Comparison of ENCODE assay signal across 8 cellular contexts in genomic region chr19:11964496-11964857, GRCh38. TPM values are rescaled to one million over a fixed set of nuclear protein-coding genes. Genes with fewer than 3 reads are reported as not detected.
DNase-seq lines count a peak whose midpoint lies in the region; ATAC-seq and TF ChIP-seq lines count a peak whose summit lies in the region.

No MANE protein-coding gene starts in this region.

- intact Hi-C loops in CD14-positive monocyte (cut with micrococcal nuclease) (loop anchor here (1.0 to 5.0 kb wide), 6 partner anchors 22 to 176 kb away; partner anchors contain the start of genes ZNF20 (in 2 of the 2), ZNF433 (in 1 of the 2), ZNF700 (in 1 of the 2) and ZNF844 (in 1 of the 2)), mammary epithelial cell (cut with micrococcal nuclease) (loop anchor here (1.0 to 2.0 kb wide), 3 partner anchors 24 to 177 kb away; partner anchors contain the start of gene ZNF700), lower lobe of right lung (cut with DNase I) (no loop called here), uterus (cut with DNase I; ENCODE audit: low total_unique reads) (loop anchor here (2.0 kb wide), 1 partner anchor 24 kb away; no protein-coding TSS in a partner anchor)

- WGBS in mammary epithelial cell (ENCODE audit: low coverage, missing lambda C conversion rate), result 8% methylated on average over 4 of the region's 8 CpGs

- no peaks in the 10 kb centered on the region for H3K27me3 ChIP-seq in mammary epithelial cell (ENCODE audit: insufficient read depth, low read length)
- H3K27me3 ChIP-seq in lower lobe of right lung (ENCODE audit: low read depth), result no peaks in the 10 kb centered on the region
- H3K27me3 ChIP-seq in uterus, result no peaks in the 10 kb centered on the region

- no peak for TF ChIP-seq POLR2A in uterus (IDR thresholded peaks at IDR 0.05)

- H3K4me1 ChIP-seq in mammary epithelial cell (ENCODE audit: insufficient read depth, low read length) (no peaks in the 10 kb centered on the region), lower lobe of right lung (peaks cover 23% of the 10 kb centered on the region), uterus (peaks cover 0 to 6% of the 10 kb centered on the region in 2 donors)

- no peak overlapping the region for H3K9ac ChIP-seq in mammary epithelial cell (ENCODE audit: insufficient read depth, low read length)

- H4K20me1 ChIP-seq in mammary epithelial cell (ENCODE audit: insufficient read depth, low read length), result no peaks in the 10 kb centered on the region

- TF ChIP-seq CTCF in CD14-positive monocyte (IDR thresholded peaks at IDR 0.05) (no peak), mammary epithelial cell (conservative IDR thresholded peaks at IDR 0.05 in 1 of 2, IDR thresholded peaks at IDR 0.05 in 1 of 2; ENCODE audit: extremely low read depth in 1 of 2, insufficient read depth in 1 of 2, low read depth in 1 of 2, low read length in 2 of 2) (peak in 1 of 2 donors; percentile 22), lower lobe of right lung (IDR thresholded peaks at IDR 0.05) (no peak), uterus (IDR thresholded peaks at IDR 0.05) (peak; percentile 10 to 29 (median 18))

- peak overlapping the region; percentile 94 to 99 for H3K4me3 Mint-ChIP-seq in CD14-positive monocyte

- peaks cover 4 to 18% of the 10 kb centered on the region in 2 donors for H3K36me3 Mint-ChIP-seq in CD14-positive monocyte

- peak overlapping the region; percentile 93 to 99 (median 97) for H3K27ac Mint-ChIP-seq in CD14-positive monocyte

- BruUV-seq in mammary epithelial cell (replicated peaks; lab: Mats Ljungman, UMichigan), result no TSS peak

- no peak for DNase-seq in CD14-positive monocyte (ENCODE audit: low spot score)
- no peak for DNase-seq in mammary epithelial cell
- peak; percentile 64 for DNase-seq in lower lobe of right lung
- no peak for DNase-seq in uterus
- no peak for DNase-seq in SW 1271 (lab: John Stamatoyannopoulos, UW)
- no peak for DNase-seq in GM19240 (ENCODE audit: insufficient read length, low spot score)

- H3K79me2 ChIP-seq in mammary epithelial cell (ENCODE audit: insufficient read depth, low read length), result no peaks in the 10 kb centered on the region

- H3K27me3 Mint-ChIP-seq in CD14-positive monocyte (ENCODE audit: low read depth in 3 of 3), result peaks cover 0 to 6% (median 2%) of the 10 kb centered on the region in 3 donors

- H2AFZ ChIP-seq in mammary epithelial cell (ENCODE audit: low read depth, low read length), result peak overlapping the region; percentile 81

- in situ Hi-C loops in mammary epithelial cell (cut with MboI; ENCODE audit: low sequenced_read_pairs in 2 of 2), result loop anchor here in 1 of 2 donors (25.0 kb wide), 1 partner anchor 173 kb away; the partner anchor contains the start of gene ZNF20

- H3K4me3 ChIP-seq in mammary epithelial cell (replicated peaks in 1 of 3; ENCODE audit: insufficient read depth in 1 of 3, low read depth in 2 of 3, low read length in 3 of 3) (peak overlapping the region in 1 of 3 experiments; percentile 63), lower lobe of right lung (peak overlapping the region; percentile 85), uterus (peak overlapping the region; percentile 52 to 79)

- dilution Hi-C loops in mammary epithelial cell (cut with HindIII; ENCODE audit: low sequenced_read_pairs), result no loop called here

- no peak overlapping the region for H3K27ac ChIP-seq in mammary epithelial cell (ENCODE audit: insufficient read depth, low read depth, low read length)
- peak overlapping the region; percentile 96 for H3K27ac ChIP-seq in lower lobe of right lung
- peak overlapping the region; percentile 89 to 99 for H3K27ac ChIP-seq in uterus

- peaks cover 21% of the 10 kb centered on the region for H3K4me1 Mint-ChIP-seq in CD14-positive monocyte

- H3K36me3 ChIP-seq in mammary epithelial cell (ENCODE audit: insufficient read depth, low read length) (no peaks in the 10 kb centered on the region), lower lobe of right lung (no peaks in the 10 kb centered on the region), uterus (no peaks in the 10 kb centered on the region)

- CTCF ChIA-PET in mammary epithelial cell (lab: Charles Lee; ENCODE audit: low non-redundant PET), result interaction anchor here (0.6 kb wide), 1 partner anchor 25 kb away, joined by 3 read pairs; no protein-coding TSS in a partner anchor

- H3K9me3 Mint-ChIP-seq in CD14-positive monocyte, result peaks cover 0 to 6% (median 0%) of the 10 kb centered on the region in 7 donors

- peak overlapping the region; percentile 70 for H3K4me2 ChIP-seq in mammary epithelial cell (ENCODE audit: insufficient read depth, low read depth, low read length)

- ATAC-seq in HG03442 (IDR thresholded peaks at IDR 0.05; ENCODE audit: unreplicated experiment), result peak; percentile 14
- peak; percentile 65 to 66 for ATAC-seq in lower lobe of right lung
- ATAC-seq in HG02885 (IDR thresholded peaks at IDR 0.05; ENCODE audit: poor library complexity, unreplicated experiment), result no peak

- H3K9me3 ChIP-seq in mammary epithelial cell (replicated peaks; ENCODE audit: insufficient read depth, low read length) (peaks cover 13% of the 10 kb centered on the region), lower lobe of right lung (no peaks in the 10 kb centered on the region), uterus (no peaks in the 10 kb centered on the region)

RNA-seq across cellular contexts. Expression of gene ZNF763, which starts 0.4 kb away (rescaled TPM):
- 1 to 10 TPM; 1.3 to 1.7 TPM for polyA plus RNA-seq in CD14-positive monocyte
- 1 to 10 TPM; 1.6 to 2.0 TPM for total RNA-seq in mammary epithelial cell
- 0.57 TPM for polyA plus RNA-seq in mammary epithelial cell
- polyA minus RNA-seq in mammary epithelial cell, result not detected
- total RNA-seq in lower lobe of right lung, result 5.2 TPM
- 1 to 10 TPM in 3 of 4 donors, under 1 TPM in 1; 0.88 to 6.0 (median 1.7) TPM for total RNA-seq in uterus

RNA-seq across cellular contexts. Expression of gene ZNF700, which starts 39.6 kb away (rescaled TPM):
- polyA plus RNA-seq in CD14-positive monocyte, result 1 to 10 TPM; 1.1 to 1.2 TPM
- total RNA-seq in mammary epithelial cell, result 10 to 100 TPM in 1 of 2 donors, 1 to 10 TPM in 1; 8.2 to 10.4 TPM
- 3.1 TPM for polyA plus RNA-seq in mammary epithelial cell
- polyA minus RNA-seq in mammary epithelial cell, result 3.0 TPM
- total RNA-seq in lower lobe of right lung, result 13.4 TPM
- 10 to 100 TPM in 3 of 4 donors, 1 to 10 TPM in 1; 9.7 to 21.2 (median 17.7) TPM for total RNA-seq in uterus

Comparison
In these comparisons a context has a peak if more than half of its experiments do, and no peak if none do; other contexts are left out.
1. CTCF ChIP-seq: peak in uterus (4 of 4); none in CD14-positive monocyte (single experiment) and lower lobe of right lung (single experiment).